In the genomic region with DNA sequence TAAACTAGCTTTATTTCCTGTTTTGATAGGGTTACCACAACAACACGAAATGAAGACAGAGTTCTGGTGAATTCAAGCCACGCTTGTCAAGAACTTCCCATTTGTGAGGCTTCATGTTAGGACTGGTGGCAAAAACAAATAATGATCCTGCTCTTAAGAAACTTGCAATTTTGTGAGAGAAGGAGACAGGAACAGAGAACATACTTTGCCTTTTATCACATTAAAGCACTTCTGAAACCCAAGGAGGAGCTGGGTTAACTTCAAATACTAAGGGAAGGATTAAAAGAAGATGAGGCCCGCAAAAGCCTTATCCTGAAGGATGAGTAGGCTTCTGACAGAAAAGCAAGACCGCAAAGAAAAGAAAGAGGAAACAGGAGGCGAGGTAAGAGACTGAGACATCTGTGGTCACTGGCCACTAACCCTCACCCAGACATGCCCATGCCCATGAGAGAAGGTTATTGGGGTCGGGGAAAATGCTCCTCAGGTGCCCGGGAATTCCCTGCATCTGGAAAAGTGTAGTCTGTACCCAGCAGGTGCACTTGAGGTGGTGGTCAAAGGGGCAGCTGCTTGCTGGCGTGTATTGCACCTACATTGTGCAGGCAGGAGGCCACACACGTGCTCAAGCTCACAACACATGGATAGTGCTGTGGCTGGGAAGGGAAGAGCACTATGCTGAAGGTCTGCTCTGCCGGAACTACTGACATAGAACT, we compare ENCODE assay signal across 8 cellular contexts. TPM values are rescaled to one million over a fixed set of nuclear protein-coding genes. Genes with fewer than 3 reads are reported as not detected.
DNase-seq lines count a peak whose midpoint lies in the region; ATAC-seq, FAIRE-seq and TF ChIP-seq lines count a peak whose summit lies in the region.
"Had no signal": no experiment of that assay in that cellular context is flagged by ENCODE, and none has a peak within 500 bp of the region (broad histone marks: within the 10 kb centered on the region; RNA-seq: fewer than 3 reads in every experiment).

No MANE protein-coding gene starts in this region.

- intact Hi-C loops in activated B cell treated with CpG ODN at 0.5 μM for 24 hours (cut with micrococcal nuclease): loop anchor here (1.0 kb wide), 4 partner anchors 18 to 121 kb away; a partner anchor contains a TSS

- peak overlapping the region; percentile 96 for H3K27ac Mint-ChIP-seq in activated B cell treated with CpG ODN at 0.5 μM for 24 hours
- peak overlapping the region; percentile 98 for H3K27ac Mint-ChIP-seq in osteocyte (ENCODE audit: unreplicated experiment)

- H3K4me1 Mint-ChIP-seq in activated B cell treated with CpG ODN at 0.5 μM for 24 hours (peaks cover 80% of the 10 kb centered on the region), osteocyte (ENCODE audit: unreplicated experiment) (peaks cover 38% of the 10 kb centered on the region)

- H3K4me3 ChIP-seq in Jurkat, Clone E6-1 (ENCODE audit: low read length): no peak overlapping the region
- H3K4me3 ChIP-seq: adrenal gland had no signal

- H3K9me3 Mint-ChIP-seq in activated B cell treated with CpG ODN at 0.5 μM for 24 hours: no peaks in the 10 kb centered on the region
- H3K9me3 Mint-ChIP-seq in osteocyte (ENCODE audit: unreplicated experiment): no peaks in the 10 kb centered on the region

- H3K27me3 Mint-ChIP-seq in activated B cell treated with CpG ODN at 0.5 μM for 24 hours: no peaks in the 10 kb centered on the region
- H3K27me3 Mint-ChIP-seq in osteocyte (ENCODE audit: unreplicated experiment): no peaks in the 10 kb centered on the region

- ATAC-seq in activated B cell treated with CpG ODN at 0.5 μM for 24 hours (ENCODE audit: low read depth) (peak; percentile 89), HG02678 (IDR thresholded peaks at IDR 0.05; ENCODE audit: unreplicated experiment) (no peak)

- peak; percentile 46 for DNase-seq in GM12891 (ENCODE audit: insufficient read length, low spot score)
- peak; percentile 68 for DNase-seq in Jurkat, Clone E6-1 (ENCODE audit: low read depth, low spot score)
- DNase-seq in activated B cell treated with CpG ODN at 0.5 μM for 24 hours: peak; percentile 34
- peak; percentile 91 for DNase-seq in fibroblast of gingiva (ENCODE audit: low read depth)
- no peak for DNase-seq in osteocyte (ENCODE audit: extremely low spot score, unreplicated experiment)
- DNase-seq in NCI-H128 (lab: John Stamatoyannopoulos, UW; ENCODE audit: unreplicated experiment): no peak

- TF ChIP-seq CTCF in activated B cell treated with CpG ODN at 0.5 μM for 24 hours (IDR thresholded peaks at IDR 0.05) (no peak), osteocyte (IDR thresholded peaks at IDR 0.05) (no peak)

- H3K4me3 Mint-ChIP-seq in activated B cell treated with CpG ODN at 0.5 μM for 24 hours (peak overlapping the region; percentile 81), osteocyte (ENCODE audit: unreplicated experiment) (peak overlapping the region; percentile 38)

- H3K36me3 Mint-ChIP-seq in activated B cell treated with CpG ODN at 0.5 μM for 24 hours (ENCODE audit: low read depth) (peaks cover 8% of the 10 kb centered on the region), osteocyte (ENCODE audit: unreplicated experiment) (no peaks in the 10 kb centered on the region)

- POLR2A ChIA-PET in activated B cell treated with CpG ODN at 0.5 μM for 24 hours (lab: Charles Lee): interaction anchor here (0.7 to 1.5 kb wide), 3 partner anchors 9 to 49 kb away, joined by 3 to 6 read pairs (median 3); no protein-coding TSS in a partner anchor

- no peak for TF ChIP-seq POLR2A in GM12891 (IDR thresholded peaks at IDR 0.05; ENCODE audit: low read depth, low read length)

- CTCF ChIA-PET in activated B cell treated with CpG ODN at 0.5 μM for 24 hours (lab: Charles Lee): no interaction called here

- peak; percentile 76 for FAIRE-seq in GM12891 (lab: Jason Lieb, UNC)

TF ChIP-seq in GM12891, 5 proteins besides CTCF, POLR2A, EP300 and RAD21:
- TF ChIP-seq POU2F2 (IDR thresholded peaks at IDR 0.05; ENCODE audit: low read depth, low read length): 0 out of 2 replicates have a peak, but pooled peaks have one; percentile 9
- no peak for TF ChIP-seq PAX5 (IDR thresholded peaks at IDR 0.05; ENCODE audit: insufficient read depth, low read length, severe bottlenecking)
- peak; percentile 41 for TF ChIP-seq SPI1 (IDR thresholded peaks at IDR 0.05; ENCODE audit: low read depth, low read length)

RNA-seq across cellular contexts. Expression of a gene that starts 50.5 kb away (rescaled TPM):
- 28.8 TPM for polyA plus RNA-seq in GM12891 (2012; ENCODE audit: low read depth, missing spikeins)
- polyA plus RNA-seq in Jurkat, Clone E6-1 (2012; ENCODE audit: insufficient read depth, insufficient read length): 73.2 TPM
- total RNA-seq in activated B cell treated with CpG ODN at 0.5 μM for 24 hours (130 and 149 TPM in 2 replicates), osteocyte (154 and 159 TPM in 2 replicates)

Comparison
In these comparisons a context has a peak if more than half of its experiments do, and no peak if none do; other contexts are left out.
1. DNase-seq: peak in GM12891 (single experiment), Jurkat, Clone E6-1 (single experiment), activated B cell treated with CpG ODN at 0.5 μM for 24 hours (single experiment) and fibroblast of gingiva (single experiment); none in osteocyte (single experiment) and NCI-H128 (single experiment).